In genomic region chr1:59748123-59748522, GRCh38 we compare ENCODE assay signal across 22 cellular contexts.
"Had no signal": no experiment of that assay in that cellular context is flagged by ENCODE, and none has a peak within 500 bp of the region (broad histone marks: within the 10 kb centered on the region; RNA-seq: fewer than 3 reads in every experiment).

No MANE protein-coding gene starts in this region.

- H3K4me2 ChIP-seq: PC-9 had no signal

- H3K4me3 Mint-ChIP-seq: activated CD4-positive, alpha-beta memory T cell treated with anti-CD3 and anti-CD28 coated beads, Interleukin-2, amount 10 ng/mL, durations not matched to agents 7 days and 5 days; activated naive CD4-positive, alpha-beta T cell treated with anti-CD3 and anti-CD28 coated beads for 36 hours; activated T-cell treated with anti-CD3 and anti-CD28 coated beads, Interleukin-2, amount 50 U/mL, for 24 hours had no signal

- H3K9me3 ChIP-seq: adrenal gland, body of pancreas, breast epithelium had no signal

- H3K9me3 Mint-ChIP-seq: activated CD4-positive, alpha-beta memory T cell treated with anti-CD3 and anti-CD28 coated beads, Interleukin-2, amount 10 ng/mL, durations not matched to agents 7 days and 5 days; activated naive CD4-positive, alpha-beta T cell treated with anti-CD3 and anti-CD28 coated beads for 36 hours; activated naive CD4-positive, alpha-beta T cell treated with anti-CD3 and anti-CD28 coated beads, Interleukin-2, amount 50 U/mL, for 72 hours; activated T-cell treated with anti-CD3 and anti-CD28 coated beads, Interleukin-2, amount 50 U/mL, for 24 hours had no signal

- H2AFZ ChIP-seq: PC-9 had no signal

- DNase-seq: activated CD4-positive, alpha-beta memory T cell treated with anti-CD3 and anti-CD28 coated beads, Interleukin-2, amount 10 ng/mL, durations not matched to agents 7 days and 5 days; activated CD4-positive, alpha-beta T cell treated with anti-CD3 and anti-CD28 coated beads, Interleukin-2, amount 50 U/mL, for 1 hour; activated gamma-delta T cell treated with Interleukin-2 at 50 U/mL for 16 hours; activated naive CD4-positive, alpha-beta T cell treated with anti-CD3 and anti-CD28 coated beads for 36 hours; activated T-cell treated with anti-CD3 and anti-CD28 coated beads, Interleukin-2, amount 50 U/mL, for 24 hours; adrenal gland; body of pancreas; caudate nucleus; cerebellar nuclear complex; NCI-H1092 treated with DMSO at 0.1 percent for 48 hours; NCI-H187; NCI-H2029 treated with DMSO at 0.1 percent for 48 hours; NCI-H2107; NCI-H2171; NCI-H510A; NCI-H526; PC-9; Right ventricle myocardium superior; T1000 had no signal

- H3K36me3 Mint-ChIP-seq: activated naive CD4-positive, alpha-beta T cell treated with anti-CD3 and anti-CD28 coated beads, Interleukin-2, amount 50 U/mL, for 72 hours had no signal

- H3K27me3 ChIP-seq: adrenal gland, body of pancreas, breast epithelium had no signal

- H3K4me3 ChIP-seq: adrenal gland, body of pancreas, breast epithelium, K562, PC-9 had no signal

- H3K4me1 Mint-ChIP-seq: activated CD4-positive, alpha-beta memory T cell treated with anti-CD3 and anti-CD28 coated beads, Interleukin-2, amount 10 ng/mL, durations not matched to agents 7 days and 5 days had no signal

- H3K27me3 Mint-ChIP-seq: activated CD4-positive, alpha-beta memory T cell treated with anti-CD3 and anti-CD28 coated beads, Interleukin-2, amount 10 ng/mL, durations not matched to agents 7 days and 5 days; activated T-cell treated with anti-CD3 and anti-CD28 coated beads, Interleukin-2, amount 50 U/mL, for 24 hours had no signal

- ATAC-seq: activated naive CD4-positive, alpha-beta T cell treated with anti-CD3 and anti-CD28 coated beads, Interleukin-2, amount 50 U/mL, for 72 hours; body of pancreas; K562 had no signal

- H3K27ac ChIP-seq: adrenal gland, body of pancreas, PC-9 had no signal

- H3K27ac Mint-ChIP-seq: activated CD4-positive, alpha-beta memory T cell treated with anti-CD3 and anti-CD28 coated beads, Interleukin-2, amount 10 ng/mL, durations not matched to agents 7 days and 5 days; activated naive CD4-positive, alpha-beta T cell treated with anti-CD3 and anti-CD28 coated beads for 36 hours; activated naive CD4-positive, alpha-beta T cell treated with anti-CD3 and anti-CD28 coated beads, Interleukin-2, amount 50 U/mL, for 72 hours; activated T-cell treated with anti-CD3 and anti-CD28 coated beads, Interleukin-2, amount 50 U/mL, for 24 hours had no signal

- H3K36me3 ChIP-seq: adrenal gland, breast epithelium had no signal
